Comparison of ENCODE assay signal across 9 cellular contexts in genomic region chr2:156476516-156477206, GRCh38. TPM values are rescaled to one million over a fixed set of nuclear protein-coding genes. Genes with fewer than 3 reads are reported as not detected.
DNase-seq lines count a peak whose midpoint lies in the region; ATAC-seq, FAIRE-seq and TF ChIP-seq lines count a peak whose summit lies in the region.
"Had no signal": no experiment of that assay in that cellular context is flagged by ENCODE, and none has a peak within 500 bp of the region (broad histone marks: within the 10 kb centered on the region; RNA-seq: fewer than 3 reads in every experiment).

No MANE protein-coding gene starts in this region.

- no peak for FAIRE-seq in HepG2 (lab: Jason Lieb, UNC)

- H3K9ac ChIP-seq in stomach smooth muscle (ENCODE audit: low read length in 2 of 2), result no peak overlapping the region
- H3K9ac ChIP-seq in HepG2 (ENCODE audit: insufficient read depth, low read depth, low read length), result no peak overlapping the region

- POLR2A ChIA-PET in CD8-positive, alpha-beta T cell (lab: Charles Lee), result no interaction called here
- POLR2A ChIA-PET in HepG2 (lab: Yijun Ruan, JAX), result no interaction called here

- ATAC-seq in CD8-positive, alpha-beta T cell, result no peak
- peak; percentile 58 for ATAC-seq in GM21381 (IDR thresholded peaks at IDR 0.05; ENCODE audit: unreplicated experiment)
- peak; percentile 67 for ATAC-seq in HG03571 (IDR thresholded peaks at IDR 0.05; ENCODE audit: unreplicated experiment)
- no peak for ATAC-seq in HepG2

- peak overlapping the region; percentile 2 for H3K4me3 Mint-ChIP-seq in CD8-positive, alpha-beta T cell
- H3K4me3 Mint-ChIP-seq: activated naive CD8-positive, alpha-beta T cell treated with anti-CD3 and anti-CD28 coated beads, Interleukin-2, amount 10 ng/mL, durations not matched to agents 7 days and 5 days had no signal

- no peaks in the 10 kb centered on the region for H4K20me1 ChIP-seq in HepG2 (ENCODE audit: insufficient read depth, low read length)

- in situ Hi-C loops in HepG2 (cut with HindIII; ENCODE audit: extremely low pct_ligation_motif_present, low pct_unique_long_range_greater_than_20kb), result no loop called here

- no peak overlapping the region for H2AFZ ChIP-seq in HepG2 (ENCODE audit: low read length)

- peaks cover 18% of the 10 kb centered on the region for H3K36me3 Mint-ChIP-seq in CD8-positive, alpha-beta T cell

- H3K27ac Mint-ChIP-seq in CD8-positive, alpha-beta T cell, result no peak overlapping the region
- H3K27ac Mint-ChIP-seq: activated naive CD8-positive, alpha-beta T cell treated with anti-CD3 and anti-CD28 coated beads, Interleukin-2, amount 10 ng/mL, durations not matched to agents 7 days and 5 days had no signal

- TF ChIP-seq EP300 in HepG2 (IDR thresholded peaks at IDR 0.05; ENCODE audit: low read depth in 2 of 2, low read length in 2 of 2) (no peak), HepG2 (CRISPR knock-in tag; IDR thresholded peaks at IDR 0.05; ENCODE audit: borderline replicate concordance) (no peak)

- no peak overlapping the region for H3K4me2 ChIP-seq in HepG2 (ENCODE audit: low read depth, low read length)

- no peaks in the 10 kb centered on the region for H3K27me3 Mint-ChIP-seq in CD8-positive, alpha-beta T cell (ENCODE audit: low read depth)
- H3K27me3 Mint-ChIP-seq: activated naive CD8-positive, alpha-beta T cell treated with anti-CD3 and anti-CD28 coated beads, Interleukin-2, amount 10 ng/mL, durations not matched to agents 7 days and 5 days had no signal

- DNase-seq in CD8-positive, alpha-beta T cell, result no peak
- DNase-seq in caudate nucleus (lab: John Stamatoyannopoulos, UW) (no peak), NCI-H2081 treated with DMSO at 0.1 percent for 48 hours (lab: John Stamatoyannopoulos, UW) (no peak), HepG2 (ENCODE audit: low spot score) (no peak), amniotic stem cell (lab: John Stamatoyannopoulos, UW) (no peak)
- DNase-seq: activated naive CD8-positive, alpha-beta T cell treated with anti-CD3 and anti-CD28 coated beads, Interleukin-2, amount 10 ng/mL, durations not matched to agents 7 days and 5 days had no signal

- no peak for TF ChIP-seq CTCF in CD8-positive, alpha-beta T cell (IDR thresholded peaks at IDR 0.05)
- TF ChIP-seq CTCF in HepG2 (CRISPR knock-in tag; IDR thresholded peaks at IDR 0.05), result no peak

- no peak for TF ChIP-seq RAD21 in HepG2 (CRISPR knock-in tag; IDR thresholded peaks at IDR 0.05)

- no peak for TF ChIP-seq POLR2A in HepG2 (IDR thresholded peaks at IDR 0.05; ENCODE audit: insufficient read depth in 1 of 2, low read depth in 2 of 2, low read length in 2 of 2)

- H3K9me3 Mint-ChIP-seq in CD8-positive, alpha-beta T cell, result no peaks in the 10 kb centered on the region

- intact Hi-C loops in CD8-positive, alpha-beta T cell (cut with DNase I, micrococcal nuclease), result no loop called here
- intact Hi-C loops in HepG2 (cut with micrococcal nuclease; ENCODE audit: unreplicated experiment), result no loop called here

- no peaks in the 10 kb centered on the region for H3K36me3 ChIP-seq in CD8-positive, alpha-beta T cell (ENCODE audit: insufficient read depth, low read length)
- no peaks in the 10 kb centered on the region for H3K36me3 ChIP-seq in stomach smooth muscle (ENCODE audit: control insufficient read depth in 2 of 2, insufficient read depth in 2 of 2, low read length in 2 of 2)
- no peaks in the 10 kb centered on the region for H3K36me3 ChIP-seq in HepG2 (replicated peaks in 1 of 2; ENCODE audit: control insufficient read depth in 1 of 2, insufficient read depth in 2 of 2, low read length in 2 of 2)

- no TSS peak for BruUV-seq in HepG2 (replicated peaks; lab: Mats Ljungman, UMichigan)

- peaks cover 6% of the 10 kb centered on the region for H3K4me1 ChIP-seq in CD8-positive, alpha-beta T cell (ENCODE audit: insufficient read depth, low read length)
- peaks cover 6% of the 10 kb centered on the region for H3K4me1 ChIP-seq in stomach smooth muscle (ENCODE audit: control insufficient read depth, insufficient read depth, low read length)
- H3K4me1 ChIP-seq in HepG2 (ENCODE audit: insufficient read depth, low read length), result no peaks in the 10 kb centered on the region

- 18% methylated on average over 4 of the region's 4 CpGs for WGBS in HepG2 (ENCODE audit: low lambda C conversion rate)

- H3K27ac ChIP-seq in CD8-positive, alpha-beta T cell (ENCODE audit: low read depth, low read length), result no peak overlapping the region
- peak overlapping the region; percentile 46 for H3K27ac ChIP-seq in caudate nucleus (ENCODE audit: low read depth, low read length)
- H3K27ac ChIP-seq in stomach smooth muscle (ENCODE audit: low read length), result peak overlapping the region; percentile 25
- no peak overlapping the region for H3K27ac ChIP-seq in HepG2 (ENCODE audit: extremely low read length, insufficient read depth, low read length)

- CTCF ChIA-PET in CD8-positive, alpha-beta T cell (lab: Charles Lee), result no interaction called here
- CTCF ChIA-PET in HepG2 (lab: Yijun Ruan, JAX; ENCODE audit: low intra/inter-chr PET ratio, low total read pairs), result no interaction called here

- H3K27me3 ChIP-seq in CD8-positive, alpha-beta T cell (ENCODE audit: insufficient read depth, low read length), result no peaks in the 10 kb centered on the region
- H3K27me3 ChIP-seq in stomach smooth muscle (ENCODE audit: control insufficient read depth in 1 of 2, insufficient read depth in 2 of 2, low read length in 2 of 2), result no peaks in the 10 kb centered on the region
- no peaks in the 10 kb centered on the region for H3K27me3 ChIP-seq in HepG2 (ENCODE audit: control insufficient read depth in 1 of 2, insufficient read depth in 2 of 2, low read length in 2 of 2)

- H3K79me2 ChIP-seq in HepG2 (ENCODE audit: insufficient read depth, low read length), result no peaks in the 10 kb centered on the region

- H3K4me3 ChIP-seq in CD8-positive, alpha-beta T cell (ENCODE audit: low read depth, low read length), result no peak overlapping the region
- no peak overlapping the region for H3K4me3 ChIP-seq in stomach smooth muscle (ENCODE audit: low read length in 2 of 2)
- no peak overlapping the region for H3K4me3 ChIP-seq in HepG2 (replicated peaks in 1 of 3; ENCODE audit: insufficient read depth in 1 of 3, low read depth in 2 of 3, low read length in 3 of 3)

- H3K9me3 ChIP-seq in CD8-positive, alpha-beta T cell (ENCODE audit: low read length), result no peaks in the 10 kb centered on the region
- H3K9me3 ChIP-seq in stomach smooth muscle (ENCODE audit: control insufficient read depth in 2 of 2, low read length in 2 of 2), result no peaks in the 10 kb centered on the region
- H3K9me3 ChIP-seq in HepG2 (ENCODE audit: low read length), result no peaks in the 10 kb centered on the region

- peaks cover 43% of the 10 kb centered on the region for H3K4me1 Mint-ChIP-seq in CD8-positive, alpha-beta T cell (ENCODE audit: low read depth)

TF ChIP-seq in HepG2, 621 proteins besides CTCF, POLR2A, EP300 and RAD21:
- TF ChIP-seq KDM5B (CRISPR knock-in tag; IDR thresholded peaks at IDR 0.05; ENCODE audit: borderline replicate concordance), result no peak
- no peak for TF ChIP-seq NFE2 (CRISPR knock-in tag; IDR thresholded peaks at IDR 0.05)

RNA-seq across cellular contexts. Expression of gene GPD2, which starts 40.5 kb away (rescaled TPM):
- 1 to 10 TPM; 4.7 to 6.9 TPM for total RNA-seq in CD8-positive, alpha-beta T cell
- total RNA-seq in HepG2 (2016; rRNA removed; fragmentation: Illumina TruSeq; extraction: Trizol), result 0.65 TPM in 1 of 2 replicates, not detected in the other
- not detected in 2 replicates for total RNA-seq in HepG2 (2016; cell fraction: cytosol; rRNA removed; fragmentation: Illumina TruSeq; extraction: Trizol; ENCODE audit: low read depth)
- not detected in 2 replicates for total RNA-seq in HepG2 (2016; cell fraction: insoluble cytoplasmic fraction; rRNA removed; fragmentation: Illumina TruSeq; extraction: Trizol)
- not detected in 2 replicates for total RNA-seq in HepG2 (2016; cell fraction: membrane; rRNA removed; fragmentation: Illumina TruSeq; extraction: Trizol)
- not detected in 2 replicates for total RNA-seq in HepG2 (2016; cell fraction: nucleus; rRNA removed; fragmentation: Illumina TruSeq; extraction: Trizol)
- polyA plus RNA-seq in HepG2 (2011; rRNA removed), result not detected in 2 replicates
- polyA plus RNA-seq in HepG2 (2011; cell fraction: cytosol; rRNA removed), result not detected in 2 replicates
- polyA plus RNA-seq in HepG2 (2011; cell fraction: nucleus; rRNA removed), result not detected in 2 replicates
- not detected in 2 replicates for polyA plus RNA-seq in HepG2 (2012)
- not detected in 2 replicates for polyA plus RNA-seq in HepG2 (2016; cell fraction: cytosol; fragmentation: Illumina TruSeq; extraction: Trizol; ENCODE audit: low read depth)
- not detected in 2 replicates for polyA plus RNA-seq in HepG2 (2016; cell fraction: insoluble cytoplasmic fraction; fragmentation: Illumina TruSeq; extraction: Trizol; ENCODE audit: low read depth)
- not detected in 2 replicates for polyA plus RNA-seq in HepG2 (2016; cell fraction: membrane; fragmentation: Illumina TruSeq; extraction: Trizol; ENCODE audit: low read depth)
- not detected in 2 replicates for polyA plus RNA-seq in HepG2 (2016; cell fraction: nucleus; fragmentation: Illumina TruSeq; extraction: Trizol; ENCODE audit: insufficient read depth, low read depth)
- 64.3 TPM in 1 of 2 replicates, not detected in the other for polyA minus RNA-seq in HepG2 (2011; rRNA and poly(A)+ RNA removed; ENCODE audit: low replicate concordance)
- polyA minus RNA-seq in HepG2 (2011; cell fraction: cytosol; rRNA and poly(A)+ RNA removed), result 0.30 and 0.35 TPM in 2 replicates
- polyA minus RNA-seq in HepG2 (2011; cell fraction: nucleus; rRNA and poly(A)+ RNA removed), result 0.12 and 0.26 TPM in 2 replicates

Comparison
In these comparisons a context has a peak if more than half of its experiments do, and no peak if none do; other contexts are left out.
1. ATAC-seq: peak in GM21381 (single experiment) and HG03571 (single experiment); none in CD8-positive, alpha-beta T cell (single experiment) and HepG2 (single experiment).
2. H3K27ac ChIP-seq: peak in caudate nucleus (single experiment) and stomach smooth muscle (single experiment); none in CD8-positive, alpha-beta T cell (single experiment) and HepG2 (single experiment).